15 cellular contexts compared by ENCODE assay signal in genomic region chr2:127093648-127094210, GRCh38. TPM values are rescaled to one million over a fixed set of nuclear protein-coding genes. Genes with fewer than 3 reads are reported as not detected.
DNase-seq lines count a peak whose midpoint lies in the region; ATAC-seq, FAIRE-seq and TF ChIP-seq lines count a peak whose summit lies in the region.
"Had no signal": no experiment of that assay in that cellular context is flagged by ENCODE, and none has a peak within 500 bp of the region (broad histone marks: within the 10 kb centered on the region; RNA-seq: fewer than 3 reads in every experiment).

No MANE protein-coding gene starts in this region.

- WGBS in psoas muscle, 3 donors = 28 to 38% (median 32%) methylated on average over 15 of the region's 15 CpGs

- no peaks in the 10 kb centered on the region for H3K9me3 Mint-ChIP-seq in endothelial cell (ENCODE audit: unreplicated experiment)
- H3K9me3 Mint-ChIP-seq: endodermal cell had no signal

- peaks cover 8% of the 10 kb centered on the region for H3K36me3 Mint-ChIP-seq in endothelial cell (ENCODE audit: low read depth, unreplicated experiment)

- peak overlapping the region; percentile 41 for H3K4me3 ChIP-seq in psoas muscle
- H3K4me3 ChIP-seq: MG63, pancreas had no signal

- H3K27ac Mint-ChIP-seq in endothelial cell (ENCODE audit: unreplicated experiment) = peak overlapping the region; percentile 77
- H3K27ac Mint-ChIP-seq: endodermal cell had no signal

- H3K36me3 ChIP-seq in psoas muscle (ENCODE audit: insufficient read depth in 1 of 2, low read depth in 1 of 2) = no peaks in the 10 kb centered on the region
- H3K36me3 ChIP-seq: MG63, pancreas had no signal

- DNase-seq in endothelial cell (ENCODE audit: low spot score) (no peak), psoas muscle (peak in 1 of 2 donors; percentile 52), GM12892 (ENCODE audit: insufficient read length) (no peak), ecto neural progenitor cell (ENCODE audit: low spot score) (no peak), SHP77 (lab: John Stamatoyannopoulos, UW) (no peak)
- no peak for DNase-seq in activated effector memory CD4-positive, alpha-beta T cell treated with anti-CD3 and anti-CD28 coated beads, Interleukin-2, amount 50 U/mL, for 16 hours
- DNase-seq: endodermal cell; OCI-M1; stimulated activated CD4-positive, alpha-beta T cell treated with anti-CD3 and anti-CD28 coated beads, Interleukin-1b, Interleukin-23, amount 100 ng/mL, for 48 hours had no signal

- peaks cover 93% of the 10 kb centered on the region for H3K4me1 ChIP-seq in psoas muscle
- H3K4me1 ChIP-seq: pancreas had no signal

- H3K9me3 ChIP-seq in psoas muscle = no peaks in the 10 kb centered on the region
- H3K9me3 ChIP-seq: MG63, pancreas had no signal

- ATAC-seq in GM18907 (IDR thresholded peaks at IDR 0.05; ENCODE audit: unreplicated experiment) (peak; percentile 47), HG03354 (IDR thresholded peaks at IDR 0.05; ENCODE audit: poor library complexity, severe bottlenecking, unreplicated experiment) (peak; percentile 70), psoas muscle (no peak)

- TF ChIP-seq POLR2A in GM12892 (IDR thresholded peaks at IDR 0.05; ENCODE audit: low read depth, low read length) = no peak

- H3K4me3 Mint-ChIP-seq in endothelial cell (ENCODE audit: unreplicated experiment) = no peak overlapping the region
- H3K4me3 Mint-ChIP-seq: endodermal cell had no signal

- intact Hi-C loops in psoas muscle (cut with DNase I) = no loop called here

- peak overlapping the region; percentile 98 for H3K27ac ChIP-seq in psoas muscle
- H3K27ac ChIP-seq: C4-2B, HL-60 had no signal

- TF ChIP-seq CTCF in endothelial cell (IDR thresholded peaks at IDR 0.05; ENCODE audit: unreplicated experiment) = no peak
- no peak for TF ChIP-seq CTCF in psoas muscle (IDR thresholded peaks at IDR 0.05)

- H3K4me1 Mint-ChIP-seq in endothelial cell (ENCODE audit: unreplicated experiment) = peaks cover 29% of the 10 kb centered on the region

- no peak for FAIRE-seq in GM12892 (lab: Jason Lieb, UNC)
- FAIRE-seq: pancreas had no signal

- peaks cover 7% of the 10 kb centered on the region for H3K27me3 Mint-ChIP-seq in endothelial cell (ENCODE audit: unreplicated experiment)

- no peaks in the 10 kb centered on the region for H3K27me3 ChIP-seq in psoas muscle (ENCODE audit: insufficient read depth in 3 of 3, low read length in 2 of 3)
- H3K27me3 ChIP-seq: MG63, pancreas had no signal

RNA-seq across cellular contexts. Expression of gene BIN1, which starts 13.2 kb away (rescaled TPM):
- total RNA-seq in endothelial cell (ENCODE audit: unreplicated experiment) (182 TPM), psoas muscle (1,000 to 10,000 TPM; 1,036 to 1,643 (median 1,260) TPM)
- 1,000 to 10,000 TPM in 2 of 3 donors, 100 to 1,000 TPM in 1; 615 to 1,667 (median 1,547) TPM for polyA plus RNA-seq in psoas muscle
- 7.0 TPM for polyA plus RNA-seq in GM12892 (2012; ENCODE audit: missing spikeins)

Comparison
In these comparisons a context has a peak if more than half of its experiments do, and no peak if none do; other contexts are left out.
1. ATAC-seq: peak in GM18907 (single experiment) and HG03354 (single experiment); none in psoas muscle (0 of 4).